In the genomic region with DNA sequence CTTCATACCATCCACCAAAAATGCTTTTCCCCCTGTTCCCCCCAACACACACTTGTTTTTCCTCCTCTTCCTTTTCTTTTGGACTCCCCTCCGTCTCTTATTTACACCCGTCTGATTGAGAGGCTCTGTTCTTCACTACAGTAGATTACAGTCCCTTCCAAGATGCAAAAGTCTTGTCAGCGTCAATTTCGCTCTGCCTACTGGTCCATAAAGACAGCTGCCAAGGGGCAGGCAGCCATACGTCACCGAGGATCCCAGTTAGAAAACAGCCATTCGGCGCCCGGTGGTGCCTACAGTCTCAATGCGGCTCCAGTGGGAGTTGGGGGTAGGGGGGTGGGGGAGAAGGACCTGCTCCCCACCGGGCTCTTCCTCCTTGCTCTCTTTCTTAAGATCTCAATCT, we compare ENCODE assay signal across 13 cellular contexts. TPM values are rescaled to one million over a fixed set of nuclear protein-coding genes. Genes with fewer than 3 reads are reported as not detected.
DNase-seq lines count a peak whose midpoint lies in the region; TF ChIP-seq lines count a peak whose summit lies in the region.
"Had no signal": no experiment of that assay in that cellular context is flagged by ENCODE, and none has a peak within 500 bp of the region (broad histone marks: within the 10 kb centered on the region; RNA-seq: fewer than 3 reads in every experiment).

A gene with protein sequence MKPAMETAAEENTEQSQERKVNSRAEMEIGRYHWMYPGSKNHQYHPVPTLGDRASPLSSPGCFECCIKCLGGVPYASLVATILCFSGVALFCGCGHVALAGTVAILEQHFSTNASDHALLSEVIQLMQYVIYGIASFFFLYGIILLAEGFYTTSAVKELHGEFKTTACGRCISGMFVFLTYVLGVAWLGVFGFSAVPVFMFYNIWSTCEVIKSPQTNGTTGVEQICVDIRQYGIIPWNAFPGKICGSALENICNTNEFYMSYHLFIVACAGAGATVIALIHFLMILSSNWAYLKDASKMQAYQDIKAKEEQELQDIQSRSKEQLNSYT (minus strand): TSS at position 195 of the 400 bp plus-strand sequence. CDS start 189 bp downstream, at position 6.

- H3K4me3 ChIP-seq in HUES6 (ENCODE audit: low read depth, low read length) = 0 out of 2 replicates have a peak within 1 kb of the TSS, but pooled peaks have one; percentile 27
- H3K4me3 ChIP-seq in sigmoid colon = peak within 1 kb of the TSS in 1 of 4 donors; percentile 9
- H3K4me3 ChIP-seq in transverse colon = no peak within 1 kb of the TSS

- no peak within 1 kb of the TSS for H3K9ac ChIP-seq in HUES6 (ENCODE audit: low read length)

- peaks cover 25% of the 10 kb centered on the region for H3K4me1 ChIP-seq in HUES6 (ENCODE audit: control insufficient read depth, insufficient read depth, low read length)
- H3K4me1 ChIP-seq in sigmoid colon = no peaks in the 10 kb centered on the region
- no peaks in the 10 kb centered on the region for H3K4me1 ChIP-seq in transverse colon

- in situ Hi-C loops in transverse colon (cut with MboI; ENCODE audit: low pct_ligation_motif_present in 1 of 4, low pct_unique_long_range_greater_than_20kb in 1 of 4, low sequenced_read_pairs in 3 of 4) = no loop called here

- H3K27ac ChIP-seq in HUES6 (ENCODE audit: low read depth, low read length) (no peak within 1 kb of the TSS), caudate nucleus (ENCODE audit: low read depth, low read length) (peak within 1 kb of the TSS; percentile 85), sigmoid colon (no peak within 1 kb of the TSS), transverse colon (no peak within 1 kb of the TSS)

- WGBS in sigmoid colon, 2 donors = 39 to 51% methylated on average over 11 of the region's 11 CpGs
- 46% methylated on average over 11 of the region's 11 CpGs; no CpG with 5 or more reads in 1 of the 2 donors for WGBS in transverse colon (ENCODE audit: low coverage in 1 of 2), 2 donors

- intact Hi-C loops in sigmoid colon (cut with DNase I) = no loop called here
- intact Hi-C loops in transverse colon (cut with DNase I; ENCODE audit: low total_unique reads) = no loop called here

- TF ChIP-seq CTCF in sigmoid colon (IDR thresholded peaks at IDR 0.05) (no peak), transverse colon (IDR thresholded peaks at IDR 0.05) (no peak)

- TF ChIP-seq EP300 in sigmoid colon (IDR thresholded peaks at IDR 0.05) (no peak), transverse colon (IDR thresholded peaks at IDR 0.05; ENCODE audit: low read depth) (no peak)

- DNase-seq in caudate nucleus (lab: John Stamatoyannopoulos, UW) (peak in 52 of 61 donors; percentile 3 to 73 (median 34)), left kidney (ENCODE audit: low read depth, low spot score) (peak; percentile 39), sigmoid colon (peak; percentile 63), transverse colon (no peak), NCI-H526 (lab: John Stamatoyannopoulos, UW) (no peak)
- DNase-seq in activated naive CD4-positive, alpha-beta T cell treated with Interleukin-2 at 50 U/mL for 16 hours = no peak
- no peak for DNase-seq in activated CD4-positive, alpha-beta T cell treated with anti-CD3 and anti-CD28 coated beads for 4 hours
- DNase-seq: DND-41; NCI-H1092; NCI-H526 treated with DMSO at 0.1 percent for 48 hours; stimulated activated CD4-positive, alpha-beta T cell treated with anti-CD3 and anti-CD28 coated beads, Interleukin-12 subunit alpha, Interleukin-12 subunit beta, amount 100 ng/mL, for 4 hours had no signal

- H3K27me3 ChIP-seq in HUES6 (ENCODE audit: control insufficient read depth, insufficient read depth, low read length) (no peaks in the 10 kb centered on the region; the same call in 1 of the 2 replicates), sigmoid colon (no peaks in the 10 kb centered on the region), transverse colon (no peaks in the 10 kb centered on the region)

- TF ChIP-seq POLR2A in sigmoid colon (IDR thresholded peaks at IDR 0.05) = no peak
- TF ChIP-seq POLR2A in transverse colon (IDR thresholded peaks at IDR 0.05) = no peak

- H3K9me3 ChIP-seq in HUES6 (ENCODE audit: control insufficient read depth, insufficient read depth, low read depth, low read length) (no peaks in the 10 kb centered on the region), sigmoid colon (no peaks in the 10 kb centered on the region), transverse colon (no peaks in the 10 kb centered on the region)

- H3K36me3 ChIP-seq in HUES6 (ENCODE audit: control insufficient read depth, insufficient read depth, low read length) (no peaks in the 10 kb centered on the region), sigmoid colon (no peaks in the 10 kb centered on the region), transverse colon (no peaks in the 10 kb centered on the region)

RNA-seq across cellular contexts. Expression of the gene that starts here (rescaled TPM):
- total RNA-seq in sigmoid colon (10 to 100 TPM; 24.0 to 40.3 (median 27.4) TPM), transverse colon (1 to 10 TPM; 1.5 to 7.6 (median 5.0) TPM)
- 1 to 10 TPM in 2 of 3 donors, under 1 TPM in 1; 0.46 to 4.5 (median 1.8) TPM for polyA plus RNA-seq in sigmoid colon
- total RNA-seq: endothelial cell of umbilical vein had no signal

Comparison
In these comparisons a context has a peak if more than half of its experiments do, and no peak if none do; other contexts are left out.
1. DNase-seq: peak in caudate nucleus (52 of 61), left kidney (single experiment) and sigmoid colon (single experiment); none in transverse colon (single experiment), activated naive CD4-positive, alpha-beta T cell treated with Interleukin-2 at 50 U/mL for 16 hours (single experiment), activated CD4-positive, alpha-beta T cell treated with anti-CD3 and anti-CD28 coated beads for 4 hours (0 of 2) and NCI-H526 (0 of 2).